4 cellular contexts compared by ENCODE assay signal in genomic region chr7:22493160-22493925, GRCh38. TPM values are rescaled to one million over a fixed set of nuclear protein-coding genes. Genes with fewer than 3 reads are reported as not detected.
"Had no signal": no experiment of that assay in that cellular context is flagged by ENCODE, and none has a peak within 500 bp of the region (broad histone marks: within the 10 kb centered on the region; RNA-seq: fewer than 3 reads in every experiment).

No MANE protein-coding gene starts in this region.

RNA-seq across cellular contexts. Expression of gene STEAP1B, which starts 6.6 kb away (rescaled TPM):
- total RNA-seq: mucosa of gallbladder; naive thymus-derived CD8-positive, alpha-beta T cell; pancreas had no signal
- polyA plus RNA-seq: immature natural killer cell, pancreas had no signal
